Comparison of ENCODE assay signal across 25 cellular contexts in the genomic region with DNA sequence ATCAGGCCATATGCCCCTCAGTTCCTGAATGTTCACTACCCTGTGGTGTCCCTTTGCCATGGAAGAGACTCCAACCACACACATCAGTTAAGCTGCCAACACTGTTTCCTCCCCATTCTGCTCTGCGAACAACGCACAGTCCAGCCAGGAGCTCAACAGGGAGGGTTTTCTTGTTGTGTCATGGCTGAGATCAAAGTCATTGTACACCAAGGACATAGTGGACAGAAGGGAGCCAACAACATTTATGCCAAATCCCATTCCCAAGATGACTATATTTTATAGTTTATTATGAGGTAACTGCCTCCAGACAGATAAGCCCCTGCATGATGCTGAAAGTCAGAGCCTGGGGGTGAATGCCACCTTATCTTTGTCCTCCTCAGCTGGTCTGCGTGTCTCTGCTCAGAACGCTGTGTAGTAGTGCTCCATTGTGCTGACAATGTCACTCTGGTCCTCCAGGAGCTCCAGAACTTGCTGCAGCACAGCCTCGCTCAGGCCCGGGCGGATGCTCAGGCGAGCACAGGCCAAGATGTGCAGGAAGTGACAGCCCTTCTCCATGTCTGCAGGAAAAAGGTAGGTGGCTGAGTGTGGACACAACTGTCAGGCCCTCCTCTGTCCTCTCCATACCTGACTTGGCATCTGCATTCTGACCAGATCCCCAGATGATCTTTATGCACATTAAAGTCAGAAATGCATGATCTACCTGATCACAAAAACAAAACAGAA. TPM values are rescaled to one million over a fixed set of nuclear protein-coding genes. Genes with fewer than 3 reads are reported as not detected.
DNase-seq lines count a peak whose midpoint lies in the region; ATAC-seq and TF ChIP-seq lines count a peak whose summit lies in the region.
"Had no signal": no experiment of that assay in that cellular context is flagged by ENCODE, and none has a peak within 500 bp of the region (broad histone marks: within the 10 kb centered on the region; RNA-seq: fewer than 3 reads in every experiment).

No MANE protein-coding gene starts in this region.

- ATAC-seq in Right ventricle myocardium inferior, result peak; percentile 19
- peak; percentile 21 for ATAC-seq in esophagus mucosa
- no peak for ATAC-seq in GM19328 (IDR thresholded peaks at IDR 0.05; ENCODE audit: unreplicated experiment)
- ATAC-seq: naive thymus-derived CD8-positive, alpha-beta T cell; Panc1; stimulated activated naive B cell treated with anti-CD40 and anti-IgM and Interleukin-4, amounts not matched to agents 10 μg/mL and 1 μg/mL and 100 μg/mL, for 72 hours had no signal

- H3K4me3 Mint-ChIP-seq in mesothelial cell of epicardium, result no peak overlapping the region
- H3K4me3 Mint-ChIP-seq: activated T-cell treated with anti-CD3 and anti-CD28 coated beads, Interleukin-2, amount 50 U/mL, for 24 hours; naive thymus-derived CD8-positive, alpha-beta T cell; stimulated activated naive B cell treated with anti-CD40 and anti-IgM and Interleukin-4, amounts not matched to agents 10 μg/mL and 1 μg/mL and 100 μg/mL, for 72 hours had no signal

- H3K4me3 ChIP-seq in MM.1S (ENCODE audit: low read length), result no peak overlapping the region
- H3K4me3 ChIP-seq: SJSA1, thyroid gland had no signal

- peaks cover 4% of the 10 kb centered on the region; the same call in 1 of the 2 replicates for H3K4me1 ChIP-seq in MM.1S (ENCODE audit: low read length)
- H3K4me1 ChIP-seq: SJSA1 had no signal

- H2AFZ ChIP-seq in MM.1S (ENCODE audit: low read length), result no peak overlapping the region

- H3K27me3 Mint-ChIP-seq in mesothelial cell of epicardium (ENCODE audit: low read depth), result no peaks in the 10 kb centered on the region
- H3K27me3 Mint-ChIP-seq: activated T-cell treated with anti-CD3 and anti-CD28 coated beads, Interleukin-2, amount 50 U/mL, for 24 hours; naive thymus-derived CD8-positive, alpha-beta T cell; stimulated activated naive B cell treated with anti-CD40 and anti-IgM and Interleukin-4, amounts not matched to agents 10 μg/mL and 1 μg/mL and 100 μg/mL, for 72 hours had no signal

- no peak overlapping the region for H3K9ac ChIP-seq in MM.1S (ENCODE audit: low read length)

- H3K27ac ChIP-seq in MM.1S (ENCODE audit: low read length), result no peak overlapping the region
- H3K27ac ChIP-seq: SJSA1, thyroid gland had no signal

- intact Hi-C loops in Right ventricle myocardium inferior (cut with DNase I), result no loop called here
- intact Hi-C loops in cardiac septum (cut with DNase I), result no loop called here

- DNase-seq in Right ventricle myocardium inferior (ENCODE audit: missing footprints) (no peak), cardiac septum (ENCODE audit: low spot score) (no peak), mesothelial cell of epicardium (ENCODE audit: low spot score in 2 of 2, unreplicated experiment in 2 of 2) (no peak), AML-193 (lab: John Stamatoyannopoulos, UW) (no peak), MM.1S (no peak), DMS153 (lab: John Stamatoyannopoulos, UW) (no peak)
- DNase-seq: activated CD4-positive, alpha-beta T cell treated with anti-CD3 and anti-CD28 coated beads for 1 hour; activated CD8-positive, alpha-beta memory T cell treated with anti-CD3 and anti-CD28 coated beads for 24 hours; activated gamma-delta T cell treated with Interleukin-2 at 50 U/mL for 16 hours; activated T-cell treated with anti-CD3 and anti-CD28 coated beads, Interleukin-2, amount 50 U/mL, for 24 hours; cortex of kidney; HCEC 1CT; midbrain; MV-4-11; naive thymus-derived CD8-positive, alpha-beta T cell; NK-92 treated with Interleukin-12 subunit alpha and Interleukin-12 subunit beta, amount 100 ng/mL, for 24 hours; retina; stimulated activated CD4-positive, alpha-beta T cell treated with anti-CD3 and anti-CD28 coated beads, Interleukin-12 subunit alpha, Interleukin-12 subunit beta, amount 100 ng/mL, for 4 hours; stimulated activated CD4-positive, alpha-beta T cell treated with anti-CD3 and anti-CD28 coated beads, Interleukin-4, amount 100 ng/mL, for 24 hours; stimulated activated naive B cell treated with anti-CD40 and anti-IgM and Interleukin-4, amounts not matched to agents 10 μg/mL and 1 μg/mL and 100 μg/mL, for 72 hours; thyroid gland had no signal

- H3K4me1 Mint-ChIP-seq in mesothelial cell of epicardium, result peaks cover 12% of the 10 kb centered on the region
- H3K4me1 Mint-ChIP-seq: stimulated activated naive B cell treated with anti-CD40 and anti-IgM and Interleukin-4, amounts not matched to agents 10 μg/mL and 1 μg/mL and 100 μg/mL, for 72 hours had no signal

- TF ChIP-seq CTCF in mesothelial cell of epicardium (IDR thresholded peaks at IDR 0.05; ENCODE audit: unreplicated experiment) (no peak), MM.1S (IDR thresholded peaks at IDR 0.05; ENCODE audit: low read length) (no peak)

- H3K36me3 ChIP-seq in MM.1S (replicated peaks; ENCODE audit: insufficient read depth, low read length), result no peaks in the 10 kb centered on the region

- no peaks in the 10 kb centered on the region for H3K79me2 ChIP-seq in MM.1S (ENCODE audit: low read length)

- H3F3A ChIP-seq in MM.1S (ENCODE audit: insufficient read depth, low read length), result no peaks in the 10 kb centered on the region

- no peaks in the 10 kb centered on the region for H3K9me3 ChIP-seq in MM.1S (replicated peaks; ENCODE audit: insufficient read depth, low read length)
- H3K9me3 ChIP-seq: SJSA1, thyroid gland had no signal

- peak overlapping the region; percentile 27 for H3K27ac Mint-ChIP-seq in mesothelial cell of epicardium
- H3K27ac Mint-ChIP-seq: activated T-cell treated with anti-CD3 and anti-CD28 coated beads, Interleukin-2, amount 50 U/mL, for 24 hours; stimulated activated naive B cell treated with anti-CD40 and anti-IgM and Interleukin-4, amounts not matched to agents 10 μg/mL and 1 μg/mL and 100 μg/mL, for 72 hours had no signal

- no peaks in the 10 kb centered on the region for H4K20me1 ChIP-seq in MM.1S (ENCODE audit: insufficient read depth, low read length)

- no peaks in the 10 kb centered on the region for H3K27me3 ChIP-seq in MM.1S (replicated peaks; ENCODE audit: insufficient read depth, low read length)
- H3K27me3 ChIP-seq: SJSA1, thyroid gland had no signal

- no peaks in the 10 kb centered on the region for H3K9me2 ChIP-seq in MM.1S (replicated peaks; ENCODE audit: insufficient read depth, low read length)

- H3K4me2 ChIP-seq in MM.1S (ENCODE audit: low read depth, low read length), result no peak overlapping the region

- no peaks in the 10 kb centered on the region for H3K9me3 Mint-ChIP-seq in mesothelial cell of epicardium
- H3K9me3 Mint-ChIP-seq: activated T-cell treated with anti-CD3 and anti-CD28 coated beads, Interleukin-2, amount 50 U/mL, for 24 hours; naive thymus-derived CD8-positive, alpha-beta T cell; stimulated activated naive B cell treated with anti-CD40 and anti-IgM and Interleukin-4, amounts not matched to agents 10 μg/mL and 1 μg/mL and 100 μg/mL, for 72 hours had no signal

- H3K36me3 Mint-ChIP-seq in mesothelial cell of epicardium, result peaks cover 14% of the 10 kb centered on the region

RNA-seq across cellular contexts. Expression of a gene that starts 27.1 kb away (rescaled TPM):
- 28.7 TPM for total RNA-seq in Right ventricle myocardium inferior
- 45.0 TPM for total RNA-seq in cardiac septum
- total RNA-seq in esophagus mucosa, result 34.0 TPM
- 33.5 to 36.8 TPM (median 34.4 TPM) in 3 replicates for total RNA-seq in mesothelial cell of epicardium

RNA-seq across cellular contexts. Expression of a gene that starts 35.5 kb away (rescaled TPM):
- 30.1 TPM for total RNA-seq in Right ventricle myocardium inferior
- total RNA-seq in cardiac septum, result 33.9 TPM
- 31.3 TPM for total RNA-seq in esophagus mucosa
- total RNA-seq in mesothelial cell of epicardium, result 14.0 to 14.5 TPM (median 14.2 TPM) in 3 replicates
